In the genomic region with DNA sequence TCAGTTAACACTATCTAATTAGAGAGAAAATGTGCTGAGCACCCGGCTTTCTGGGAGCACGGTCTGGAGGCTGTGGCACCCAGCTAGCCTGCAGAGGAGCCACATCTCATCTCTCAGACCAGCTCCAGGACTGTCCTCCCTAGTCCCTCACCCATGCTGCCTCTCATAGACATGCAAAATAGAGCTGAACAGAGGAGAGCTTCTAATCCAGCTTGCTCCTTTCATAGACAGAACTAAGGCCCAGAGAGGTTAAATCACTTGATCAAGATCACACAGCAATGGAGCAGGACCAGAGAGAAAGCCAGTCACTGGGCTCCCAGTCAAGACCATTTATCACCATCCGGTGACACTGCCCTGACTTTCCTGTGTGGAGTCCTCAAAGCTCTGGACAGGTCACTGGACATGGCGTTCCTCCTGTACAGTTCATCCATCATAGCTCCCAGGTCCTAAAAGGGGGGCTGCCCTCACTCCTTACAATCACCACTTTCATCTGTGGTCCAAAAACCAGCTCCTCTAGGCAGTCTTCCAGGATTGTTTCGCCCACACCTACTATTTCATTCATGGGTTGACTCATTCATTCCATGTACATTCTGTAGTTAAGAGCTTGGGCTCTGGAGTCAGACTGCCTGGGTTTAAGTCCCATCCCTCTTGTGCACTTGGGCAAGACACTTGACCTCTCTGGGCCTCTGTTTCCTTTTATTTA, we compare ENCODE assay signal across 2 cellular contexts.
TF ChIP-seq lines count a peak whose summit lies in the region.

No MANE protein-coding gene starts in this region.

TF ChIP-seq in HepG2, 621 proteins besides CTCF, POLR2A, EP300 and RAD21:
- TF ChIP-seq, protein P1, sequence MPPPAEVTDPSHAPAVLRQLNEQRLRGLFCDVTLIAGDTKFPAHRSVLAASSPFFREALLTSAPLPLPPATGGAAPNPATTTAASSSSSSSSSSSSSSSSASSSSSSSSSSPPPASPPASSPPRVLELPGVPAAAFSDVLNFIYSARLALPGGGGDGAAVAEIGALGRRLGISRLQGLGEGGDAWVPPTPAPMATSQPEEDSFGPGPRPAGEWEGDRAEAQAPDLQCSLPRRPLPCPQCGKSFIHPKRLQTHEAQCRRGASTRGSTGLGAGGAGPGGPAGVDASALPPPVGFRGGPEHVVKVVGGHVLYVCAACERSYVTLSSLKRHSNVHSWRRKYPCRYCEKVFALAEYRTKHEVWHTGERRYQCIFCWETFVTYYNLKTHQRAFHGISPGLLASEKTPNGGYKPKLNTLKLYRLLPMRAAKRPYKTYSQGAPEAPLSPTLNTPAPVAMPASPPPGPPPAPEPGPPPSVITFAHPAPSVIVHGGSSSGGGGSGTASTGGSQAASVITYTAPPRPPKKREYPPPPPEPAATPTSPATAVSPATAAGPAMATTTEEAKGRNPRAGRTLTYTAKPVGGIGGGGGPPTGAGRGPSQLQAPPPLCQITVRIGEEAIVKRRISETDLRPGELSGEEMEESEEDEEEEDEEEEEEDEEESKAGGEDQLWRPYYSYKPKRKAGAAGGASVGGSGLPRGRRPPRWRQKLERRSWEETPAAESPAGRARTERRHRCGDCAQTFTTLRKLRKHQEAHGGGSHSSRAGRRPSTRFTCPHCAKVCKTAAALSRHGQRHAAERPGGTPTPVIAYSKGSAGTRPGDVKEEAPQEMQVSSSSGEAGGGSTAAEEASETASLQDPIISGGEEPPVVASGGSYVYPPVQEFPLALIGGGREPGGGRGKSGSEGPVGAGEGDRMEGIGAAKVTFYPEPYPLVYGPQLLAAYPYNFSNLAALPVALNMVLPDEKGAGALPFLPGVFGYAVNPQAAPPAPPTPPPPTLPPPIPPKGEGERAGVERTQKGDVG (CRISPR knock-in tag; IDR thresholded peaks at IDR 0.05; ENCODE audit: borderline replicate concordance) = no peak
- TF ChIP-seq ZNF780A (CRISPR knock-in tag; IDR thresholded peaks at IDR 0.05) (no peak), CBX5 (CRISPR knock-in tag; IDR thresholded peaks at IDR 0.05; ENCODE audit: borderline replicate concordance) (no peak), ZNF768 (CRISPR knock-in tag; IDR thresholded peaks at IDR 0.05) (peak; percentile 81; the same call in 1 of the 2 replicates)
TF ChIP-seq in HepG2: peak in this region for 1.

TF ChIP-seq in WTC11, 78 proteins besides CTCF, POLR2A, EP300 and RAD21:
- TF ChIP-seq ZNF263 (CRISPR knock-in tag; IDR thresholded peaks at IDR 0.05; ENCODE audit: low read depth) (peak; percentile 72; the same call in 1 of the 2 replicates), EMX1 (CRISPR knock-in tag; IDR thresholded peaks at IDR 0.05) (no peak)
